ENCODE assay signal across 16 cellular contexts in the genomic region with DNA sequence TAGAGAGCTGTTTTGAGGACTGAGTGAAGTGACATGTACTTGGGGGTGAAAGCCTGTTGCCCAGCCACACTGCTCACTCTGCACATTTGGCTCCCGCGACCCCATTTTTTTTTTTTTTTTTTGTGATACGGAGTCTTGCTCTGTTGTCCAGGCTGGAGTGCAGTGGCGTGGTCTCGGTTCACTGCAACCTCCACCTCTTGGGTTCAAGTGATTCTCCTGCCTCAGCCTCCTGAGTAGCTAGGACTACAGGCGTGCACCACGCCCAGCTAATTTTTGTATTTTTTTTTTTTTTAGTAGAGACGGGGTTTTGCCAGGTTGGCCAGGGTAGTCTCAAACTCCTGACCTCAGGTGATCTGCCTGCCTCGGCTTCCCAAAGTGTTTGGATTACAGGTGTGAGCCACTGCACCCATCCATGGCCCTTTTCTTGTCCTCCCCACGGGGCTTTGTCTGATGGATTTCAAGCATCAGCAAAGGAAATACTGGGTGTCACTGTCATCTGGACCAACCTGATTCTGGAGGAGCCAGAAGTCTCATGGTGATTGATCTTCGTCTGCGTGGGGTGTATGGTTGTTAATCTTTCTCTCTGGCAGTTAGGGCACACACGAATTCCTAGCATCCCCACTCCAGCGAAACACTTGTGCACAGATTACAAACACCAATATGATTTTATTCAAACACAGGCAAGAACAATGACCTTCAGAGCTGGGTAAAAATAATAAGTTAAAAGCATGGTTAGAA. TPM values are rescaled to one million over a fixed set of nuclear protein-coding genes. Genes with fewer than 3 reads are reported as not detected.
DNase-seq lines count a peak whose midpoint lies in the region; ATAC-seq, FAIRE-seq and TF ChIP-seq lines count a peak whose summit lies in the region.
"Had no signal": no experiment of that assay in that cellular context is flagged by ENCODE, and none has a peak within 500 bp of the region (broad histone marks: within the 10 kb centered on the region; RNA-seq: fewer than 3 reads in every experiment).

No MANE protein-coding gene starts in this region.

- peak overlapping the region; percentile 95 for H3K27ac Mint-ChIP-seq in activated CD4-positive, alpha-beta T cell treated with anti-CD3 and anti-CD28 coated beads, Interleukin-2, amount 10 ng/mL, durations not matched to agents 24 days and 14 days
- peak overlapping the region; percentile 92 for H3K27ac Mint-ChIP-seq in activated B cell treated with CpG ODN at 0.5 μM for 24 hours
- H3K27ac Mint-ChIP-seq: nephron progenitor cell had no signal

- CTCF ChIA-PET in activated B cell treated with CpG ODN at 0.5 μM for 24 hours (lab: Charles Lee) = interaction anchor here (2.4 kb wide), 1 partner anchor 48 kb away, joined by 7 read pairs; no protein-coding TSS in a partner anchor
- CTCF ChIA-PET in GM12878 (lab: Yijun Ruan, JAX) = interaction anchor here (1.2 to 1.5 kb wide), 3 partner anchors 8 to 50 kb away, joined by 4 to 11 read pairs (median 4); no protein-coding TSS in a partner anchor

- SMC1A ChIA-PET in GM12878 (lab: Charles Lee; ENCODE audit: uncharacterized antibody, unreplicated experiment) = interaction anchor here (0.7 to 4.8 kb wide), 7 partner anchors 9 to 216 kb away, joined by 3 to 21 read pairs (median 5); a partner anchor contains a TSS

- TF ChIP-seq RAD21 in GM12878 (IDR thresholded peaks at IDR 0.05; ENCODE audit: insufficient read depth, low read depth, low read length) = no peak

- H3K9me3 ChIP-seq in GM12878 (replicated peaks; ENCODE audit: control insufficient read depth, insufficient read depth, low read length) = no peaks in the 10 kb centered on the region
- no peaks in the 10 kb centered on the region for H3K9me3 ChIP-seq in skeletal muscle tissue (ENCODE audit: control insufficient read depth in 3 of 3, low read length in 3 of 3)
- H3K9me3 ChIP-seq: esophagus muscularis mucosa, HAP-1, SJSA1 had no signal

- H3K4me3 ChIP-seq in GM12878 (no peak overlapping the region), skeletal muscle tissue (ENCODE audit: low read length in 3 of 3) (no peak overlapping the region)
- H3K4me3 ChIP-seq: dorsolateral prefrontal cortex, esophagus muscularis mucosa, HAP-1, SJSA1 had no signal

- no peak overlapping the region for H2AFZ ChIP-seq in GM12878 (ENCODE audit: control insufficient read depth, low read depth, low read length)

- peaks cover 78% of the 10 kb centered on the region for H3K4me1 Mint-ChIP-seq in activated CD4-positive, alpha-beta T cell treated with anti-CD3 and anti-CD28 coated beads, Interleukin-2, amount 10 ng/mL, durations not matched to agents 24 days and 14 days
- peaks cover 72% of the 10 kb centered on the region for H3K4me1 Mint-ChIP-seq in activated B cell treated with CpG ODN at 0.5 μM for 24 hours

- TF ChIP-seq EP300 in GM12878 (IDR thresholded peaks at IDR 0.05; ENCODE audit: borderline replicate concordance in 1 of 2, control insufficient read depth in 1 of 2, low read depth in 2 of 2, low read length in 2 of 2) = no peak

- peaks cover 17% of the 10 kb centered on the region for H3K36me3 Mint-ChIP-seq in activated CD4-positive, alpha-beta T cell treated with anti-CD3 and anti-CD28 coated beads, Interleukin-2, amount 10 ng/mL, durations not matched to agents 24 days and 14 days (ENCODE audit: low read depth)
- peaks cover 16% of the 10 kb centered on the region for H3K36me3 Mint-ChIP-seq in activated B cell treated with CpG ODN at 0.5 μM for 24 hours (ENCODE audit: low read depth)

- in situ Hi-C loops in GM12878 (cut with MboI) = no loop called here

- TF ChIP-seq CTCF in activated B cell treated with CpG ODN at 0.5 μM for 24 hours (IDR thresholded peaks at IDR 0.05) (no peak), GM12878 (IDR thresholded peaks at IDR 0.05 in 2 of 3, conservative IDR thresholded peaks at IDR 0.05 in 1 of 3; ENCODE audit: control insufficient read depth in 2 of 3, extremely low read depth in 1 of 3, insufficient read depth in 1 of 3, low read depth in 3 of 3, low read length in 3 of 3) (no peak)

- 61% methylated on average over 11 of the region's 14 CpGs for WGBS in GM12878 (ENCODE audit: insufficient coverage, insufficient replicate concordance, low lambda C conversion rate, missing lambda C conversion rate)

- H3K27ac ChIP-seq in GM12878 (ENCODE audit: control insufficient read depth, insufficient read depth) (no peak overlapping the region), skeletal muscle tissue (ENCODE audit: low read depth, low read length) (peak overlapping the region; percentile 98)
- H3K27ac ChIP-seq: dorsolateral prefrontal cortex, esophagus muscularis mucosa, SJSA1 had no signal

- RAD21 ChIA-PET in GM12878 (lab: Charles Lee; ENCODE audit: unreplicated experiment) = interaction anchor here (1.1 to 1.8 kb wide), 2 partner anchors 8 to 32 kb away, joined by 3 to 5 read pairs; no protein-coding TSS in a partner anchor

- H3K9ac ChIP-seq in GM12878 (ENCODE audit: control insufficient read depth, insufficient read depth, low read length) (no peak overlapping the region), skeletal muscle tissue (ENCODE audit: low read depth in 1 of 3, low read length in 3 of 3) (peak overlapping the region in 1 of 3 donors; percentile 62)

- peak; percentile 56 for DNase-seq in activated CD4-positive, alpha-beta T cell treated with anti-CD3 and anti-CD28 coated beads, Interleukin-2, amount 10 ng/mL, durations not matched to agents 24 days and 14 days
- no peak for DNase-seq in activated CD4-positive, alpha-beta T cell treated with anti-CD3 and anti-CD28 coated beads, Interleukin-2, amount 50 U/mL, for 4 hours
- DNase-seq in activated B cell treated with CpG ODN at 0.5 μM for 24 hours (no peak), GM12878 (ENCODE audit: low read depth, low spot score) (no peak), GM19240 (ENCODE audit: insufficient read length, low spot score) (no peak)
- no peak for DNase-seq in stimulated activated CD4-positive, alpha-beta T cell treated with anti-CD3 and anti-CD28 coated beads, Interleukin-1b, Interleukin-23, amount 100 ng/mL, for 48 hours
- DNase-seq: dorsolateral prefrontal cortex, NCI-H1105, NCI-H526 treated with DMSO at 0.1 percent for 48 hours, nephron progenitor cell had no signal

- H3K9me3 Mint-ChIP-seq in activated CD4-positive, alpha-beta T cell treated with anti-CD3 and anti-CD28 coated beads, Interleukin-2, amount 10 ng/mL, durations not matched to agents 24 days and 14 days = no peaks in the 10 kb centered on the region
- no peaks in the 10 kb centered on the region for H3K9me3 Mint-ChIP-seq in activated B cell treated with CpG ODN at 0.5 μM for 24 hours
- H3K9me3 Mint-ChIP-seq: nephron progenitor cell had no signal

- no peak overlapping the region for H3K4me2 ChIP-seq in GM12878 (ENCODE audit: control insufficient read depth, insufficient read depth)

- ATAC-seq in activated B cell treated with CpG ODN at 0.5 μM for 24 hours (ENCODE audit: low read depth) (no peak), GM12878 (no peak), GM21717 (IDR thresholded peaks at IDR 0.05; ENCODE audit: unreplicated experiment) (no peak)

- H3K36me3 ChIP-seq in GM12878 (ENCODE audit: control insufficient read depth in 2 of 2, insufficient read depth in 2 of 2, low read length in 1 of 2) (peaks cover 0 to 1% of the 10 kb centered on the region in 2 experiments), skeletal muscle tissue (ENCODE audit: control insufficient read depth in 3 of 3, insufficient read depth in 3 of 3, low read length in 3 of 3) (peaks cover 0 to 8% (median 5%) of the 10 kb centered on the region in 3 donors)
- H3K36me3 ChIP-seq: SJSA1 had no signal

- peak overlapping the region; percentile 53 for H3K4me3 Mint-ChIP-seq in activated CD4-positive, alpha-beta T cell treated with anti-CD3 and anti-CD28 coated beads, Interleukin-2, amount 10 ng/mL, durations not matched to agents 24 days and 14 days
- peak overlapping the region; percentile 70 for H3K4me3 Mint-ChIP-seq in activated B cell treated with CpG ODN at 0.5 μM for 24 hours
- H3K4me3 Mint-ChIP-seq: nephron progenitor cell had no signal

- H3K4me1 ChIP-seq in GM12878 (ENCODE audit: control insufficient read depth, insufficient read depth, low read length) (peaks cover 20% of the 10 kb centered on the region), skeletal muscle tissue (ENCODE audit: control insufficient read depth in 3 of 3, insufficient read depth in 3 of 3, low read length in 3 of 3) (peaks cover 34 to 76% (median 40%) of the 10 kb centered on the region in 3 donors)
- H3K4me1 ChIP-seq: HAP-1, SJSA1 had no signal

- H3K27me3 Mint-ChIP-seq in activated CD4-positive, alpha-beta T cell treated with anti-CD3 and anti-CD28 coated beads, Interleukin-2, amount 10 ng/mL, durations not matched to agents 24 days and 14 days = no peaks in the 10 kb centered on the region
- H3K27me3 Mint-ChIP-seq in activated B cell treated with CpG ODN at 0.5 μM for 24 hours = no peaks in the 10 kb centered on the region

- FAIRE-seq in GM12878 (lab: Jason Lieb, UNC) = peak; percentile 79
- FAIRE-seq: A204.1 had no signal

- BruUV-seq in GM12878 (replicated peaks; lab: Mats Ljungman, UMichigan) = no TSS peak

- H3K79me2 ChIP-seq in GM12878 (ENCODE audit: control insufficient read depth, insufficient read depth, low read length) = no peaks in the 10 kb centered on the region

- no peak for TF ChIP-seq POLR2A in GM12878 (IDR thresholded peaks at IDR 0.05; ENCODE audit: low read depth, low read length)

- H3K27me3 ChIP-seq in GM12878 (replicated peaks in 1 of 2; ENCODE audit: control insufficient read depth in 2 of 2, insufficient read depth in 2 of 2, low read length in 1 of 2) (no peaks in the 10 kb centered on the region), skeletal muscle tissue (ENCODE audit: control insufficient read depth in 3 of 3, insufficient read depth in 3 of 3, low read length in 3 of 3) (no peaks in the 10 kb centered on the region)
- H3K27me3 ChIP-seq: dorsolateral prefrontal cortex, esophagus muscularis mucosa, SJSA1 had no signal

- intact Hi-C loops in activated CD4-positive, alpha-beta T cell treated with anti-CD3 and anti-CD28 coated beads, Interleukin-2, amount 10 ng/mL, durations not matched to agents 24 days and 14 days (cut with micrococcal nuclease) = no loop called here
- intact Hi-C loops in activated B cell treated with CpG ODN at 0.5 μM for 24 hours (cut with micrococcal nuclease) (no loop called here), GM12878 (cut with micrococcal nuclease; ENCODE audit: unreplicated experiment) (no loop called here)

- POLR2A ChIA-PET in activated B cell treated with CpG ODN at 0.5 μM for 24 hours (lab: Charles Lee) (interaction anchor here (0.7 to 2.4 kb wide), 9 partner anchors 8 to 44 kb away, joined by 3 to 24 read pairs (median 8); a partner anchor contains a TSS), GM12878 (lab: Charles Lee) (interaction anchor here (0.7 to 1.1 kb wide), 2 partner anchors 32 to 132 kb away, joined by 3 read pairs; no protein-coding TSS in a partner anchor)

- no peaks in the 10 kb centered on the region for H4K20me1 ChIP-seq in GM12878 (ENCODE audit: control insufficient read depth, insufficient read depth)

RNA-seq across cellular contexts. Expression of a gene that starts 3.4 kb away (rescaled TPM):
- 2.9 and 3.6 TPM in 2 replicates for total RNA-seq in activated CD4-positive, alpha-beta T cell treated with anti-CD3 and anti-CD28 coated beads, Interleukin-2, amount 10 ng/mL, durations not matched to agents 24 days and 14 days
- total RNA-seq in activated B cell treated with CpG ODN at 0.5 μM for 24 hours (4.4 and 5.7 TPM in 2 replicates), GM12878 (2014; rRNA removed) (0.71 and 1.4 TPM in 2 replicates), GM12878 (2014; rRNA removed; fragmentation: Illumina TruSeq; extraction: Trizol) (0.88 and 0.94 TPM in 2 replicates), GM12878 (2021) (1.1 and 1.6 TPM in 2 replicates), skeletal muscle tissue (1.6 TPM)
- 4.5 and 7.8 TPM in 2 replicates for total RNA-seq in GM12878 (2013; cell fraction: nucleolus; rRNA removed)
- polyA plus RNA-seq in GM12878 (2011; ENCODE audit: low read depth) = 0.58 TPM
- polyA plus RNA-seq in GM12878 (2011; rRNA removed) (0.53 and 1.2 TPM in 2 replicates), GM12878 (2014; fragmentation: Illumina TruSeq; extraction: Trizol) (0.14 and 0.94 TPM in 2 replicates), GM12878 (2014; fragmentation: Nextera tagmentation; extraction: Ambion mirVana) (under 1 TPM; 0.02 to 0.19 TPM), GM12878 (2014; rRNA removed) (1.5 and 1.9 TPM in 2 replicates), GM12878 (2016; fragmentation: Nextera tagmentation; extraction: Ambion mirVana) (under 1 TPM; 0.23 to 0.58 TPM)
- polyA plus RNA-seq in GM12878 (2011; cell fraction: cytosol; rRNA removed) = 0.58 and 0.89 TPM in 2 replicates
- 4.3 and 7.3 TPM in 2 replicates for polyA plus RNA-seq in GM12878 (2011; cell fraction: nucleus; rRNA removed)
- 0.66 and 0.85 TPM in 2 replicates for polyA plus RNA-seq in GM12878 (2012)
- polyA minus RNA-seq in GM12878 (2011; rRNA and poly(A)+ RNA removed) = 0.66 and 2.3 TPM in 2 replicates
- 1.7 TPM in 1 of 2 replicates, not detected in the other for polyA minus RNA-seq in GM12878 (2011; cell fraction: cytosol; rRNA and poly(A)+ RNA removed)
- 3.0 and 5.2 TPM in 2 replicates for polyA minus RNA-seq in GM12878 (2011; cell fraction: nucleus; rRNA and poly(A)+ RNA removed)

RNA-seq across cellular contexts. Expression of a gene that starts 29.6 kb away (rescaled TPM):
- 447 and 452 TPM in 2 replicates for total RNA-seq in activated CD4-positive, alpha-beta T cell treated with anti-CD3 and anti-CD28 coated beads, Interleukin-2, amount 10 ng/mL, durations not matched to agents 24 days and 14 days
- total RNA-seq in activated B cell treated with CpG ODN at 0.5 μM for 24 hours = 424 and 458 TPM in 2 replicates
- total RNA-seq in GM12878 (2013; cell fraction: nucleolus; rRNA removed) = 59.6 and 64.1 TPM in 2 replicates
- 31.1 and 34.0 TPM in 2 replicates for total RNA-seq in GM12878 (2014; rRNA removed)
- 32.9 and 36.0 TPM in 2 replicates for total RNA-seq in GM12878 (2014; rRNA removed; fragmentation: Illumina TruSeq; extraction: Trizol)
- total RNA-seq in GM12878 (2021) = 224 and 237 TPM in 2 replicates
- polyA plus RNA-seq in GM12878 (2011; ENCODE audit: low read depth) = 127 TPM
- polyA plus RNA-seq in GM12878 (2011; rRNA removed) = 27.6 and 52.2 TPM in 2 replicates
- 146 and 147 TPM in 2 replicates for polyA plus RNA-seq in GM12878 (2011; cell fraction: cytosol; rRNA removed)
- 71.7 and 83.1 TPM in 2 replicates for polyA plus RNA-seq in GM12878 (2011; cell fraction: nucleus; rRNA removed)
- 196 and 231 TPM in 2 replicates for polyA plus RNA-seq in GM12878 (2012)
- 122 and 187 TPM in 2 replicates for polyA plus RNA-seq in GM12878 (2014; fragmentation: Illumina TruSeq; extraction: Trizol)
- 100 to 1,000 TPM; 122 to 134 TPM for polyA plus RNA-seq in GM12878 (2014; fragmentation: Nextera tagmentation; extraction: Ambion mirVana)
- 158 and 175 TPM in 2 replicates for polyA plus RNA-seq in GM12878 (2014; rRNA removed)
- polyA plus RNA-seq in GM12878 (2016; fragmentation: Nextera tagmentation; extraction: Ambion mirVana) = 100 to 1,000 TPM; 228 to 248 TPM
- 116 and 196 TPM in 2 replicates for polyA minus RNA-seq in GM12878 (2011; rRNA and poly(A)+ RNA removed)
- 109 TPM in 2 replicates for polyA minus RNA-seq in GM12878 (2011; cell fraction: cytosol; rRNA and poly(A)+ RNA removed)
- polyA minus RNA-seq in GM12878 (2011; cell fraction: nucleus; rRNA and poly(A)+ RNA removed) = 77.9 and 115 TPM in 2 replicates
- total RNA-seq in skeletal muscle tissue = 25.1 TPM
